Comparison of ENCODE assay signal across 8 cellular contexts in genomic region chr11:46826310-46827044, GRCh38. TPM values are rescaled to one million over a fixed set of nuclear protein-coding genes. Genes with fewer than 3 reads are reported as not detected.
DNase-seq lines count a peak whose midpoint lies in the region; ATAC-seq and TF ChIP-seq lines count a peak whose summit lies in the region.

No MANE protein-coding gene starts in this region.

- ATAC-seq in HG02981 (IDR thresholded peaks at IDR 0.05; ENCODE audit: unreplicated experiment) = peak; percentile 99

- no peaks in the 10 kb centered on the region for H3K9me3 ChIP-seq in mononuclear cell (ENCODE audit: low read depth, low read length)

- H3K4me3 ChIP-seq in epithelial cell of proximal tubule (ENCODE audit: low read depth, low read length) (peak overlapping the region; percentile 72), mononuclear cell (ENCODE audit: low read length) (peak overlapping the region; percentile 50)

- no peak for TF ChIP-seq CTCF in epithelial cell of proximal tubule (conservative IDR thresholded peaks at IDR 0.05; ENCODE audit: low read depth, low read length)

- H3K4me1 ChIP-seq in mononuclear cell (ENCODE audit: insufficient read depth, low read length) = peaks cover 14% of the 10 kb centered on the region

- DNase-seq in NCI-H1417 (lab: John Stamatoyannopoulos, UW) (peak; percentile 27 to 65 (median 36)), NCI-H1417 treated with DMSO at 0.1 percent for 48 hours (lab: John Stamatoyannopoulos, UW) (no peak), NCI-H82 (lab: John Stamatoyannopoulos, UW) (peak; percentile 84), activated T-cell treated with anti-CD3 and anti-CD28 coated beads for 48 hours (ENCODE audit: low read depth) (peak; percentile 69), epithelial cell of proximal tubule (ENCODE audit: low read depth) (no peak)
- DNase-seq in stimulated activated CD8-positive, alpha-beta memory T cell treated with anti-CD3 and anti-CD28 coated beads, Interleukin-2, amount 100 ng/mL, for 48 hours (ENCODE audit: low read depth in 2 of 2) = peak; percentile 66 to 67

- H3K27me3 ChIP-seq in mononuclear cell (ENCODE audit: insufficient read depth, low read length) = no peaks in the 10 kb centered on the region

RNA-seq across cellular contexts. Expression of gene CKAP5, which starts 19.6 kb away (rescaled TPM):
- 76.4 and 101 TPM in 2 replicates for total RNA-seq in epithelial cell of proximal tubule
- total RNA-seq in mononuclear cell = 17.9 TPM

Comparison
In these comparisons a context has a peak if more than half of its experiments do, and no peak if none do; other contexts are left out.
1. DNase-seq: peak in NCI-H1417 (3 of 3), NCI-H82 (single experiment), activated T-cell treated with anti-CD3 and anti-CD28 coated beads for 48 hours (single experiment) and stimulated activated CD8-positive, alpha-beta memory T cell treated with anti-CD3 and anti-CD28 coated beads, Interleukin-2, amount 100 ng/mL, for 48 hours (2 of 2); none in NCI-H1417 treated with DMSO at 0.1 percent for 48 hours (single experiment) and epithelial cell of proximal tubule (single experiment).